Comparison of ENCODE assay signal across 23 cellular contexts in genomic region chr7:38181111-38181510, GRCh38.
"Had no signal": no experiment of that assay in that cellular context is flagged by ENCODE, and none has a peak within 500 bp of the region (broad histone marks: within the 10 kb centered on the region; RNA-seq: fewer than 3 reads in every experiment).

No MANE protein-coding gene starts in this region.

- H3K27me3 ChIP-seq: body of pancreas, suprapubic skin, transverse colon, vagina had no signal

- H3K9me3 ChIP-seq: body of pancreas, lower lobe of right lung, right atrium auricular region, suprapubic skin, transverse colon, vagina had no signal

- H3K36me3 ChIP-seq: lower lobe of right lung, right atrium auricular region, suprapubic skin, transverse colon, vagina had no signal

- H3K4me3 ChIP-seq: body of pancreas, right atrium auricular region, suprapubic skin, transverse colon, vagina had no signal

- ATAC-seq: activated CD8-positive, alpha-beta T cell treated with anti-CD3 and anti-CD28 coated beads for 36 hours; activated T-helper 17 cell treated with anti-CD3 and anti-CD28 coated beads, Interleukin-2, amount 50 U/mL, for 72 hours; body of pancreas; left colon; lower lobe of right lung; T-helper 17 cell had no signal

- H3K27ac ChIP-seq: body of pancreas, lower lobe of right lung, suprapubic skin, vagina had no signal

- DNase-seq: activated B cell treated with CpG ODN at 0.5 μM for 24 hours; activated CD4-positive, alpha-beta T cell treated with anti-CD3 and anti-CD28 coated beads, Interleukin-2, amount 10 ng/mL, durations not matched to agents 24 days and 14 days; activated CD8-positive, alpha-beta T cell treated with anti-CD3 and anti-CD28 coated beads for 36 hours; activated naive CD4-positive, alpha-beta T cell treated with Interleukin-2 at 50 U/mL for 16 hours; activated naive CD8-positive, alpha-beta T cell treated with anti-CD3 and anti-CD28 coated beads, Interleukin-2, amount 10 ng/mL, durations not matched to agents 7 days and 5 days; activated T-cell treated with anti-CD3 and anti-CD28 coated beads, Interleukin-2, amount 50 U/mL, for 1 hour; amygdala; body of pancreas; endodermal cell; erythroblast; foreskin melanocyte; glutamatergic neuron; hypothalamus; islet precursor cell; left colon; lower lobe of right lung; stimulated activated CD4-positive, alpha-beta T cell treated with anti-CD3 and anti-CD28 coated beads, Interleukin-2, amount 100 ng/mL, for 24 hours; T-helper 17 cell; transverse colon had no signal
